In genomic region chr7:30472081-30472770, GRCh38 we compare ENCODE assay signal across 1 cellular context.
TF ChIP-seq lines count a peak whose summit lies in the region.

No MANE protein-coding gene starts in this region.

TF ChIP-seq in GM12878, 131 proteins besides CTCF, POLR2A, EP300 and RAD21:
- no peak for TF ChIP-seq TCF7 (IDR thresholded peaks at IDR 0.05; ENCODE audit: borderline replicate concordance)
- TF ChIP-seq ZSCAN29 (IDR thresholded peaks at IDR 0.05), result no peak
- no peak for TF ChIP-seq SMAD1 (IDR thresholded peaks at IDR 0.05; ENCODE audit: low read depth, partially characterized antibody)
- TF ChIP-seq NR2C1 (IDR thresholded peaks at IDR 0.05), result no peak
